Comparison of ENCODE assay signal across 27 cellular contexts in the genomic region with DNA sequence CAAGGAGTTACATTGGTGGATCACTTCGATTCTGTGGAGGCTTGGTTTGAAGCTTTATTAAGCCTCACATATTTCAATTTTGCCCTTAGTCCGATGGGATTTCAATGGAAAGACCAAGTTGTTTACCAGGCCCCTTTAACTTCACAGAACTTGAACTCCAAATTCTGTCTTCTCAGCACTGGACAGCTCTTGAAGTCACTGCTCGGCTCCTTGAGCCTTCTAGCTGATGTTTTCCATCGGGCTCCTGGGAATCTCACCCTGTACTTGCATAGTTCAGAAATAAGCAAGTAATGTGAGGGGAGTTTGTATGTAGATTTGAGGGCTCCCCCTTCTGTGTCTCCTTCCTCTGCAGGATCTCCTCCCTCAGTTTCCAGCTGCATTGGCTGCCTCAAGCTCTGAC. TPM values are rescaled to one million over a fixed set of nuclear protein-coding genes. Genes with fewer than 3 reads are reported as not detected.
"Had no signal": no experiment of that assay in that cellular context is flagged by ENCODE, and none has a peak within 500 bp of the region (broad histone marks: within the 10 kb centered on the region; RNA-seq: fewer than 3 reads in every experiment).

No MANE protein-coding gene starts in this region.

- H3K27ac ChIP-seq: gastrocnemius medialis, lower lobe of right lung, prostate gland, right atrium auricular region, stomach, thyroid gland, vagina had no signal

- H3K36me3 ChIP-seq: gastrocnemius medialis, prostate gland, right atrium auricular region, thyroid gland, vagina had no signal

- H3K4me3 ChIP-seq: gastrocnemius medialis, lower lobe of right lung, prostate gland, right atrium auricular region, smooth muscle cell, stomach, thyroid gland, vagina had no signal

- ATAC-seq: gastrocnemius medialis; left ventricle myocardium superior; lower lobe of right lung; naive thymus-derived CD8-positive, alpha-beta T cell; sciatic nerve had no signal

- H3K9me3 ChIP-seq: gastrocnemius medialis, lower lobe of right lung, prostate gland, right atrium auricular region, stomach, thyroid gland, vagina had no signal

- DNase-seq: dermis blood vessel endothelial cell; effector memory CD4-positive, alpha-beta T cell; foreskin fibroblast; gastrocnemius medialis; head of caudate nucleus; left ventricle myocardium superior; lower lobe of right lung; naive thymus-derived CD8-positive, alpha-beta T cell; nephron progenitor cell; nucleus accumbens; stimulated activated CD4-positive, alpha-beta T cell treated with anti-CD3 and anti-CD28 coated beads, Interleukin-12 subunit alpha, Interleukin-12 subunit beta, amount 100 ng/mL, for 4 hours; stimulated activated CD4-positive, alpha-beta T cell treated with anti-CD3 and anti-CD28 coated beads, Interleukin-1b, Interleukin-23, amount 100 ng/mL, for 48 hours; stimulated activated CD4-positive, alpha-beta T cell treated with anti-CD3 and anti-CD28 coated beads, Interleukin-4, amount 100 ng/mL, for 1 hour; stimulated activated CD8-positive, alpha-beta memory T cell treated with anti-CD3 and anti-CD28 coated beads, Interleukin-4, amount 100 ng/mL, for 48 hours; stimulated activated naive CD4-positive, alpha-beta T cell treated with Interleukin-2 at 50 U/mL for 16 hours; stomach; thyroid gland; trophoblast cell had no signal

- FAIRE-seq: keratinocyte had no signal

- H3K4me2 ChIP-seq: smooth muscle cell had no signal

- H3K27me3 ChIP-seq: gastrocnemius medialis, right atrium auricular region, stomach, thyroid gland, vagina had no signal

RNA-seq across cellular contexts. Expression of a gene that starts 15.1 kb away (rescaled TPM):
- total RNA-seq: dermis blood vessel endothelial cell, glomerular endothelial cell, osteocyte, smooth muscle cell had no signal
- polyA plus RNA-seq: keratinocyte had no signal

RNA-seq across cellular contexts. Expression of a gene that starts 43.5 kb away (rescaled TPM):
- total RNA-seq: dermis blood vessel endothelial cell, glomerular endothelial cell, myocyte had no signal
